ENCODE assay signal across 8 cellular contexts in genomic region chr1:54052470-54052933, GRCh38. TPM values are rescaled to one million over a fixed set of nuclear protein-coding genes. Genes with fewer than 3 reads are reported as not detected.
A peak's percentile ranks its signal among the peaks of the same experiment; 100 is the strongest.
DNase-seq lines count a peak whose midpoint lies in the region; ATAC-seq and TF ChIP-seq lines count a peak whose summit lies in the region.

No MANE protein-coding gene starts in this region.

- peak; percentile 16 for ATAC-seq in HG02870 (IDR thresholded peaks at IDR 0.05; ENCODE audit: unreplicated experiment)
- peak; percentile 4 to 23 (median 11) for ATAC-seq in heart left ventricle
- no peak for ATAC-seq in GM18861 (IDR thresholded peaks at IDR 0.05; ENCODE audit: unreplicated experiment)

- TF ChIP-seq POLR2A in heart left ventricle (IDR thresholded peaks at IDR 0.05), result no peak

- H3K27me3 ChIP-seq in ACC112 (ENCODE audit: insufficient read depth, low read length) (no peaks in the 10 kb centered on the region), heart left ventricle (no peaks in the 10 kb centered on the region)

- H3K4me1 ChIP-seq in ACC112 (ENCODE audit: control insufficient read depth, insufficient read depth, low read length, unreplicated experiment) (peaks cover 32% of the 10 kb centered on the region), heart left ventricle (peaks cover 0 to 57% (median 47%) of the 10 kb centered on the region in 12 donors)

- H2AFZ ChIP-seq in ACC112 (ENCODE audit: low read length, unreplicated experiment), result peak overlapping the region; percentile 94

- peak overlapping the region; percentile 97 for H3K4me3 ChIP-seq in ACC112 (ENCODE audit: low read depth, low read length)
- H3K4me3 ChIP-seq in heart left ventricle, result peak overlapping the region; percentile 88 to 99 (median 95)

- no peaks in the 10 kb centered on the region for H3K9me3 ChIP-seq in heart left ventricle

- 0 to 1% (median 0%) methylated on average over 22 to 23 of the region's 23 CpGs for WGBS in heart left ventricle, 4 donors

- H3K79me2 ChIP-seq in ACC112 (ENCODE audit: control insufficient read depth, insufficient read depth, low read length, unreplicated experiment), result peaks cover 54% of the 10 kb centered on the region

- peak; percentile 20 for DNase-seq in GM04504 (ENCODE audit: low read depth)
- peak; percentile 32 for DNase-seq in NCI-H748 treated with DMSO at 0.1 percent for 48 hours (lab: John Stamatoyannopoulos, UW)
- DNase-seq in activated naive CD4-positive, alpha-beta T cell treated with anti-CD3 and anti-CD28 coated beads, Interleukin-2, amount 50 U/mL, for 16 hours, result peak; percentile 17
- peak in 3 of 5 donors; percentile 19 to 28 (median 28) for DNase-seq in heart left ventricle
- peak; percentile 59 for DNase-seq in pons (ENCODE audit: low spot score)

- intact Hi-C loops in heart left ventricle (cut with DNase I), result loop anchor here in 6 of 10 donors (5.0 to 10.0 kb wide), 10 partner anchors 105 to 355 kb away; partner anchors contain the start of genes IFT25 (in 4 of the 6), LRRC42 (in 4 of the 6), YIPF1 (in 3 of the 6) and DIO1 (in 1 of the 6)

- H3K27ac ChIP-seq in ACC112 (ENCODE audit: low read depth, low read length) (peak overlapping the region; percentile 63), heart left ventricle (peak overlapping the region; percentile 88 to 98 (median 94))

- H3K36me3 ChIP-seq in ACC112 (ENCODE audit: insufficient read depth, low read length) (no peaks in the 10 kb centered on the region), heart left ventricle (peaks cover 0 to 6% (median 0%) of the 10 kb centered on the region in 9 donors)

- TF ChIP-seq CTCF in heart left ventricle (IDR thresholded peaks at IDR 0.05), result peak in 1 of 12 donors; percentile 6

RNA-seq across cellular contexts. Expression of gene TMEM59, which starts 0.5 kb away (rescaled TPM):
- total RNA-seq in heart left ventricle, result 100 to 1,000 TPM; 193 to 496 (median 352) TPM
- 100 to 1,000 TPM; 124 to 254 TPM for polyA plus RNA-seq in heart left ventricle

RNA-seq across cellular contexts. Expression of gene TCEANC2, which starts 0.9 kb away (rescaled TPM):
- total RNA-seq in heart left ventricle, result 1 to 10 TPM; 3.0 to 6.6 (median 4.6) TPM
- 1 to 10 TPM; 2.4 to 2.5 TPM for polyA plus RNA-seq in heart left ventricle

RNA-seq across cellular contexts. Expression of gene LDLRAD1, which starts 34.5 kb away (rescaled TPM):
- not detected for total RNA-seq in heart left ventricle
- polyA plus RNA-seq in heart left ventricle, result not detected
